In the genomic region with DNA sequence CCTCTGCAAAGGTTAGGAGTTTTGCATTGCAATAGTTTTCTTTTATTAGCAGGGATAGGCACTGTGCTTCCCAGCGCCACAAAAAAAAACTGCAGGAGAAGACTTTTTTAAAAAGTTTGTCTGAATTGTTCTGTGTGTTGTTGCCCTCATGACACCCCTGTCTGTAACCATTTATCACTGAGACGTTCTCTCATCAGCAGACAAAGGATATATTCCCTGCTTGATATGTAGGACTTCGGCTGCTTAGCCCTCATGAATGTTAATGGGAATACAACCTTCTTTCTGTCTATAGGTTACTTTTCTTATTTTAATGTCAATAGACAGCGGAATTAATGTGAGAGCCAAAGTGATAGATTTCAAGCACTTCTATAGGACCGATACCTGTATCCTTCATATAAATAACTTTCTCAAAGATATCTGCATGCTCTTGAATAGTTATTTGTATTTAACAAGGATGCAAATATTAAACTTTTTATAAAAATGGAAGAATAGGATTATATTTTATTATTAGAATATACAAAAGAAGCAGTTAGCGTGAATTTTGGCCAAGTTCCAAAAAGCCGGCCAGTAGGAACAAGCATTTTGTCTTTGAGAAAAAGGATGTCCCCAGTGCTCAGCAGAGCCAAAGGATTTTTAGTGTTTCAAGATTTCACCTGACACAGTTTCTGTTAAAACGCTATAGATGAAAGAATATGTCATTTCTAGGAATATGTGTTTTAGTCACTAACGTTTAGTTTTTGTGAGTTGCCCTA, we compare ENCODE assay signal across 2 cellular contexts.
TF ChIP-seq lines count a peak whose summit lies in the region.

No MANE protein-coding gene starts in this region.

TF ChIP-seq in HepG2, 621 proteins besides CTCF, POLR2A, EP300 and RAD21:
- no peak for TF ChIP-seq FOXK1 (CRISPR knock-in tag; IDR thresholded peaks at IDR 0.05; ENCODE audit: borderline replicate concordance, low read depth)
- TF ChIP-seq ASH2L (IDR thresholded peaks at IDR 0.05; ENCODE audit: insufficient read length, low read depth, low read length): no peak
- no peak for TF ChIP-seq EHMT2 (IDR thresholded peaks at IDR 0.05; ENCODE audit: borderline replicate concordance, low read depth, low read length)
- TF ChIP-seq ZNF749 (CRISPR knock-in tag; IDR thresholded peaks at IDR 0.05; ENCODE audit: borderline replicate concordance): no peak
- TF ChIP-seq, protein P1, sequence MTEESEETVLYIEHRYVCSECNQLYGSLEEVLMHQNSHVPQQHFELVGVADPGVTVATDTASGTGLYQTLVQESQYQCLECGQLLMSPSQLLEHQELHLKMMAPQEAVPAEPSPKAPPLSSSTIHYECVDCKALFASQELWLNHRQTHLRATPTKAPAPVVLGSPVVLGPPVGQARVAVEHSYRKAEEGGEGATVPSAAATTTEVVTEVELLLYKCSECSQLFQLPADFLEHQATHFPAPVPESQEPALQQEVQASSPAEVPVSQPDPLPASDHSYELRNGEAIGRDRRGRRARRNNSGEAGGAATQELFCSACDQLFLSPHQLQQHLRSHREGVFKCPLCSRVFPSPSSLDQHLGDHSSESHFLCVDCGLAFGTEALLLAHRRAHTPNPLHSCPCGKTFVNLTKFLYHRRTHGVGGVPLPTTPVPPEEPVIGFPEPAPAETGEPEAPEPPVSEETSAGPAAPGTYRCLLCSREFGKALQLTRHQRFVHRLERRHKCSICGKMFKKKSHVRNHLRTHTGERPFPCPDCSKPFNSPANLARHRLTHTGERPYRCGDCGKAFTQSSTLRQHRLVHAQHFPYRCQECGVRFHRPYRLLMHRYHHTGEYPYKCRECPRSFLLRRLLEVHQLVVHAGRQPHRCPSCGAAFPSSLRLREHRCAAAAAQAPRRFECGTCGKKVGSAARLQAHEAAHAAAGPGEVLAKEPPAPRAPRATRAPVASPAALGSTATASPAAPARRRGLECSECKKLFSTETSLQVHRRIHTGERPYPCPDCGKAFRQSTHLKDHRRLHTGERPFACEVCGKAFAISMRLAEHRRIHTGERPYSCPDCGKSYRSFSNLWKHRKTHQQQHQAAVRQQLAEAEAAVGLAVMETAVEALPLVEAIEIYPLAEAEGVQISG (CRISPR knock-in tag; IDR thresholded peaks at IDR 0.05): no peak
- no peak for TF ChIP-seq ZNF180 (CRISPR knock-in tag; IDR thresholded peaks at IDR 0.05; ENCODE audit: borderline replicate concordance, low read depth)
- no peak for TF ChIP-seq ZNF205 (CRISPR knock-in tag; IDR thresholded peaks at IDR 0.05)
- no peak for TF ChIP-seq CENPX (CRISPR knock-in tag; IDR thresholded peaks at IDR 0.05)
- TF ChIP-seq PPARG (CRISPR knock-in tag; conservative IDR thresholded peaks at IDR 0.05): no peak
- TF ChIP-seq, protein P2, sequence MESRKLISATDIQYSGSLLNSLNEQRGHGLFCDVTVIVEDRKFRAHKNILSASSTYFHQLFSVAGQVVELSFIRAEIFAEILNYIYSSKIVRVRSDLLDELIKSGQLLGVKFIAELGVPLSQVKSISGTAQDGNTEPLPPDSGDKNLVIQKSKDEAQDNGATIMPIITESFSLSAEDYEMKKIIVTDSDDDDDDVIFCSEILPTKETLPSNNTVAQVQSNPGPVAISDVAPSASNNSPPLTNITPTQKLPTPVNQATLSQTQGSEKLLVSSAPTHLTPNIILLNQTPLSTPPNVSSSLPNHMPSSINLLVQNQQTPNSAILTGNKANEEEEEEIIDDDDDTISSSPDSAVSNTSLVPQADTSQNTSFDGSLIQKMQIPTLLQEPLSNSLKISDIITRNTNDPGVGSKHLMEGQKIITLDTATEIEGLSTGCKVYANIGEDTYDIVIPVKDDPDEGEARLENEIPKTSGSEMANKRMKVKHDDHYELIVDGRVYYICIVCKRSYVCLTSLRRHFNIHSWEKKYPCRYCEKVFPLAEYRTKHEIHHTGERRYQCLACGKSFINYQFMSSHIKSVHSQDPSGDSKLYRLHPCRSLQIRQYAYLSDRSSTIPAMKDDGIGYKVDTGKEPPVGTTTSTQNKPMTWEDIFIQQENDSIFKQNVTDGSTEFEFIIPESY (CRISPR knock-in tag; IDR thresholded peaks at IDR 0.05): no peak
- TF ChIP-seq, protein P3, sequence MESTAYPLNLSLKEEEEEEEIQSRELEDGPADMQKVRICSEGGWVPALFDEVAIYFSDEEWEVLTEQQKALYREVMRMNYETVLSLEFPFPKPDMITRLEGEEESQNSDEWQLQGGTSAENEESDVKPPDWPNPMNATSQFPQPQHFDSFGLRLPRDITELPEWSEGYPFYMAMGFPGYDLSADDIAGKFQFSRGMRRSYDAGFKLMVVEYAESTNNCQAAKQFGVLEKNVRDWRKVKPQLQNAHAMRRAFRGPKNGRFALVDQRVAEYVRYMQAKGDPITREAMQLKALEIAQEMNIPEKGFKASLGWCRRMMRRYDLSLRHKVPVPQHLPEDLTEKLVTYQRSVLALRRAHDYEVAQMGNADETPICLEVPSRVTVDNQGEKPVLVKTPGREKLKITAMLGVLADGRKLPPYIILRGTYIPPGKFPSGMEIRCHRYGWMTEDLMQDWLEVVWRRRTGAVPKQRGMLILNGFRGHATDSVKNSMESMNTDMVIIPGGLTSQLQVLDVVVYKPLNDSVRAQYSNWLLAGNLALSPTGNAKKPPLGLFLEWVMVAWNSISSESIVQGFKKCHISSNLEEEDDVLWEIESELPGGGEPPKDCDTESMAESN (CRISPR knock-in tag; conservative IDR thresholded peaks at IDR 0.05): no peak
- no peak for TF ChIP-seq NFE2L1 (CRISPR knock-in tag; IDR thresholded peaks at IDR 0.05; ENCODE audit: borderline replicate concordance)
- TF ChIP-seq, protein P4, sequence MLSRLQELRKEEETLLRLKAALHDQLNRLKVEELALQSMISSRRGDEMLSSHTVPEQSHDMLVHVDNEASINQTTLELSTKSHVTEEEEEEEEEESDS (CRISPR knock-in tag; IDR thresholded peaks at IDR 0.05; ENCODE audit: borderline replicate concordance): no peak
- no peak for TF ChIP-seq MEIS1 (CRISPR knock-in tag; IDR thresholded peaks at IDR 0.05; ENCODE audit: borderline replicate concordance)
- no peak for TF ChIP-seq HNF4G (IDR thresholded peaks at IDR 0.05; ENCODE audit: borderline replicate concordance, low read depth, low read length)
- TF ChIP-seq HNF4G (CRISPR knock-in tag; IDR thresholded peaks at IDR 0.05; ENCODE audit: borderline replicate concordance, low read depth): no peak
- TF ChIP-seq, protein P5, sequence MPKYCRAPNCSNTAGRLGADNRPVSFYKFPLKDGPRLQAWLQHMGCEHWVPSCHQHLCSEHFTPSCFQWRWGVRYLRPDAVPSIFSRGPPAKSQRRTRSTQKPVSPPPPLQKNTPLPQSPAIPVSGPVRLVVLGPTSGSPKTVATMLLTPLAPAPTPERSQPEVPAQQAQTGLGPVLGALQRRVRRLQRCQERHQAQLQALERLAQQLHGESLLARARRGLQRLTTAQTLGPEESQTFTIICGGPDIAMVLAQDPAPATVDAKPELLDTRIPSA (CRISPR knock-in tag; IDR thresholded peaks at IDR 0.05; ENCODE audit: borderline replicate concordance): no peak
TF ChIP-seq in HepG2: peak in this region for 0.

TF ChIP-seq in WTC11, 78 proteins besides CTCF, POLR2A, EP300 and RAD21:
- no peak for TF ChIP-seq RELA (CRISPR knock-in tag; IDR thresholded peaks at IDR 0.05; ENCODE audit: borderline replicate concordance)
- TF ChIP-seq PRRX2 (CRISPR knock-in tag; IDR thresholded peaks at IDR 0.05): no peak
- TF ChIP-seq, protein P6, sequence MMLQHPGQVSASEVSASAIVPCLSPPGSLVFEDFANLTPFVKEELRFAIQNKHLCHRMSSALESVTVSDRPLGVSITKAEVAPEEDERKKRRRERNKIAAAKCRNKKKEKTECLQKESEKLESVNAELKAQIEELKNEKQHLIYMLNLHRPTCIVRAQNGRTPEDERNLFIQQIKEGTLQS (CRISPR knock-in tag; conservative IDR thresholded peaks at IDR 0.05): no peak
- TF ChIP-seq, protein P7, sequence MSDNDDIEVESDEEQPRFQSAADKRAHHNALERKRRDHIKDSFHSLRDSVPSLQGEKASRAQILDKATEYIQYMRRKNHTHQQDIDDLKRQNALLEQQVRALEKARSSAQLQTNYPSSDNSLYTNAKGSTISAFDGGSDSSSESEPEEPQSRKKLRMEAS (CRISPR knock-in tag; IDR thresholded peaks at IDR 0.05): no peak
- TF ChIP-seq ZNF121 (CRISPR knock-in tag; IDR thresholded peaks at IDR 0.05): no peak
- TF ChIP-seq NFYB (CRISPR knock-in tag; conservative IDR thresholded peaks at IDR 0.05; ENCODE audit: low read depth): no peak
- TF ChIP-seq ZNF138 (CRISPR knock-in tag; conservative IDR thresholded peaks at IDR 0.05): no peak
- TF ChIP-seq IRF2 (CRISPR knock-in tag; IDR thresholded peaks at IDR 0.05; ENCODE audit: borderline replicate concordance, low read depth): no peak
